1 cellular context compared by ENCODE assay signal in the genomic region with DNA sequence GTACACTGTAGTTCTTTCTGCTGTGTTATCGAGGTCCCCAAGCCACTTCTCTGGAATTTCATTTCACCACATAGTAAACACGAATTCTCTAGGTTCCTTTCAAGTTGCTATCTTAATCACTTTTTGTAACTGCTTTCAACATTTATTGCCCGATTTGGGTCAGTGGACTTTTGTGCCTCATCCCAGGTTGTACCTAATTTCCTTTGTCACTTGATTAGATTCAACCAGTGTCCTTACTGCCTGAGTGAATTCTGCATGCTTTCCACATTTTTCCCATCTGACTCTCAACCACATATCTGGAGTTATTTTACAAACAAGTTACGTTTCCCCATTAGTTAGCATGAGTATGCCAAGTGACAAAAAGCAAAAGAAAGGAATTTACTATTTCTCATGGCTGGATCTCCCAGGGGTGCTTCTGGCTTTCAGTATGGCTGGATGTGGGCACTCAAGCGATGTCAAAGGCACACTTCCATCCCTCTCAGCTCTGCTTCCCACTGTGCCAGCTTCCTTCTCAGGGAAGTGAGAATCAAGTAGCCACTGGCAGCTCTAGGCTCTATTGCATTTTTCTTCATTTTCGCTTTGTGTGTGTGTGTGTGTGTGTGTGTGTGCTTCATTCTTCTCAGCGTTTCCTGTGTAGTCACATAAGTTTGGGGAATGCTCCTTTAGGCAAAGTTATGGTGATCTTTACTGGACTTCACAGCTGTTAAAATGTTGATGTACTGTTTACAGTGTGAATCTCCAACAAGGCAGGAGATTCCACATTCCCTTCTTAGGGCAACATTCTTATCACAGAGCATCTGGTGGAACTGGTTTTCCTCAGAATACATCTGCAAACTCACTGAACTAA.
TF ChIP-seq lines count a peak whose summit lies in the region.

No MANE protein-coding gene starts in this region.

TF ChIP-seq in HepG2, 621 proteins besides CTCF, POLR2A, EP300 and RAD21 (continued from another document and continues in another):
- TF ChIP-seq, protein P1, sequence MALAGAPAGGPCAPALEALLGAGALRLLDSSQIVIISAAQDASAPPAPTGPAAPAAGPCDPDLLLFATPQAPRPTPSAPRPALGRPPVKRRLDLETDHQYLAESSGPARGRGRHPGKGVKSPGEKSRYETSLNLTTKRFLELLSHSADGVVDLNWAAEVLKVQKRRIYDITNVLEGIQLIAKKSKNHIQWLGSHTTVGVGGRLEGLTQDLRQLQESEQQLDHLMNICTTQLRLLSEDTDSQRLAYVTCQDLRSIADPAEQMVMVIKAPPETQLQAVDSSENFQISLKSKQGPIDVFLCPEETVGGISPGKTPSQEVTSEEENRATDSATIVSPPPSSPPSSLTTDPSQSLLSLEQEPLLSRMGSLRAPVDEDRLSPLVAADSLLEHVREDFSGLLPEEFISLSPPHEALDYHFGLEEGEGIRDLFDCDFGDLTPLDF (CRISPR knock-in tag; IDR thresholded peaks at IDR 0.05) = no peak
- TF ChIP-seq, protein P2, sequence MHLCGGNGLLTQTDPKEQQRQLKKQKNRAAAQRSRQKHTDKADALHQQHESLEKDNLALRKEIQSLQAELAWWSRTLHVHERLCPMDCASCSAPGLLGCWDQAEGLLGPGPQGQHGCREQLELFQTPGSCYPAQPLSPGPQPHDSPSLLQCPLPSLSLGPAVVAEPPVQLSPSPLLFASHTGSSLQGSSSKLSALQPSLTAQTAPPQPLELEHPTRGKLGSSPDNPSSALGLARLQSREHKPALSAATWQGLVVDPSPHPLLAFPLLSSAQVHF (CRISPR knock-in tag; IDR thresholded peaks at IDR 0.05) = no peak
- 0 out of 2 replicates have a peak, but pooled peaks have one; percentile 40 for TF ChIP-seq RARA (CRISPR knock-in tag; IDR thresholded peaks at IDR 0.05)
- no peak for TF ChIP-seq ZNF674 (CRISPR knock-in tag; IDR thresholded peaks at IDR 0.05; ENCODE audit: low read depth)
- TF ChIP-seq ZNF792 (CRISPR knock-in tag; IDR thresholded peaks at IDR 0.05) = peak; percentile 36; the same call in 1 of the 2 replicates
- TF ChIP-seq, protein P3, sequence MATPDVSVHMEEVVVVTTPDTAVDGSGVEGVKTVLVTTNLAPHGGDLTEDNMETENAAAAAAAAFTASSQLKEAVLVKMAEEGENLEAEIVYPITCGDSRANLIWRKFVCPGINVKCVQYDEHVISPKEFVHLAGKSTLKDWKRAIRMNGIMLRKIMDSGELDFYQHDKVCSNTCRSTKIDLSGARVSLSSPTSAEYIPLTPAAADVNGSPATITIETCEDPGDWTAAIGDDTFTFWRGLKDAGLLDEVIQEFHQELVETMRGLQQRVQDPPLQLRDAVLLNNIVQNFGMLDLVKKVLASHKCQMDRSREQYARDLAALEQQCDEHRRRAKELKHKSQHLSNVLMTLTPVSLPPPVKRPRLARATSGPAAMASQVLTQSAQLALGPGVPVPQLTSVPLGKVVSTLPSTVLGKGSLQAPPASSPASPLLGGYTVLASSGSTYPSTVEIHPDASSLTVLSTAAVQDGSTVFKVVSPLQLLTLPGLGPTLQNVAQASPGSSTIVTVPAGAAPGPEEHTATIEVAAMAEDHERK (CRISPR knock-in tag; IDR thresholded peaks at IDR 0.05; ENCODE audit: low read depth) = no peak
- TF ChIP-seq GFI1 (CRISPR knock-in tag; IDR thresholded peaks at IDR 0.05; ENCODE audit: borderline replicate concordance) = peak; percentile 73; the same call in 1 of the 2 replicates
- peak; percentile 78; the same call in 1 of the 2 replicates for TF ChIP-seq NCOA2 (CRISPR knock-in tag; IDR thresholded peaks at IDR 0.05)
- TF ChIP-seq, protein P4, sequence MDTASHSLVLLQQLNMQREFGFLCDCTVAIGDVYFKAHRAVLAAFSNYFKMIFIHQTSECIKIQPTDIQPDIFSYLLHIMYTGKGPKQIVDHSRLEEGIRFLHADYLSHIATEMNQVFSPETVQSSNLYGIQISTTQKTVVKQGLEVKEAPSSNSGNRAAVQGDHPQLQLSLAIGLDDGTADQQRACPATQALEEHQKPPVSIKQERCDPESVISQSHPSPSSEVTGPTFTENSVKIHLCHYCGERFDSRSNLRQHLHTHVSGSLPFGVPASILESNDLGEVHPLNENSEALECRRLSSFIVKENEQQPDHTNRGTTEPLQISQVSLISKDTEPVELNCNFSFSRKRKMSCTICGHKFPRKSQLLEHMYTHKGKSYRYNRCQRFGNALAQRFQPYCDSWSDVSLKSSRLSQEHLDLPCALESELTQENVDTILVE (CRISPR knock-in tag; IDR thresholded peaks at IDR 0.05) = no peak
- no peak for TF ChIP-seq ZNF235 (CRISPR knock-in tag; IDR thresholded peaks at IDR 0.05; ENCODE audit: borderline replicate concordance)
- no peak for TF ChIP-seq ZNF577 (CRISPR knock-in tag; IDR thresholded peaks at IDR 0.05; ENCODE audit: borderline replicate concordance, low read depth)
- TF ChIP-seq, protein P5, sequence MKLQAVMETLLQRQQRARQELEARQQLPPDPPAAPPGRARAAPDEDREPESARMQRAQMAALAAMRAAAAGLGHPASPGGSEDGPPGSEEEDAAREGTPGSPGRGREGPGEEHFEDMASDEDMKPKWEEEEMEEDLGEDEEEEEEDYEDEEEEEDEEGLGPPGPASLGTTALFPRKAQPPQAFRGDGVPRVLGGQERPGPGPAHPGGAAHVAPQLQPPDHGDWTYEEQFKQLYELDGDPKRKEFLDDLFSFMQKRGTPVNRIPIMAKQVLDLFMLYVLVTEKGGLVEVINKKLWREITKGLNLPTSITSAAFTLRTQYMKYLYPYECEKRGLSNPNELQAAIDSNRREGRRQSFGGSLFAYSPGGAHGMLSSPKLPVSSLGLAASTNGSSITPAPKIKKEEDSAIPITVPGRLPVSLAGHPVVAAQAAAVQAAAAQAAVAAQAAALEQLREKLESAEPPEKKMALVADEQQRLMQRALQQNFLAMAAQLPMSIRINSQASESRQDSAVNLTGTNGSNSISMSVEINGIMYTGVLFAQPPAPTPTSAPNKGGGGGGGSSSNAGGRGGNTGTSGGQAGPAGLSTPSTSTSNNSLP (IDR thresholded peaks at IDR 0.05; ENCODE audit: low read depth, low read length) = peak; percentile 89
- no peak for TF ChIP-seq ARNTL (CRISPR knock-in tag; IDR thresholded peaks at IDR 0.05)
- TF ChIP-seq CREM (IDR thresholded peaks at IDR 0.05) = peak; percentile 48; the same call in 1 of the 2 replicates
- no peak for TF ChIP-seq CREM (CRISPR knock-in tag; IDR thresholded peaks at IDR 0.05)
- TF ChIP-seq TBX3 (IDR thresholded peaks at IDR 0.05; ENCODE audit: borderline replicate concordance) = peak; percentile 54; the same call in 1 of the 2 replicates
- no peak for TF ChIP-seq NFRKB (IDR thresholded peaks at IDR 0.05)
- TF ChIP-seq ZNF251 (CRISPR knock-in tag; IDR thresholded peaks at IDR 0.05) = no peak
- TF ChIP-seq ISL2 (CRISPR knock-in tag; IDR thresholded peaks at IDR 0.05) = peak; percentile 47; the same call in 1 of the 2 replicates
- no peak for TF ChIP-seq NONO (IDR thresholded peaks at IDR 0.05)
- TF ChIP-seq NONO (CRISPR knock-in tag; conservative IDR thresholded peaks at IDR 0.05) = no peak
- TF ChIP-seq GATAD2A (CRISPR knock-in tag; IDR thresholded peaks at IDR 0.05) = peak; percentile 62; the same call in 1 of the 2 replicates
- TF ChIP-seq ZNF441 (CRISPR knock-in tag; IDR thresholded peaks at IDR 0.05; ENCODE audit: borderline replicate concordance) = no peak
- TF ChIP-seq DNMT1 (CRISPR knock-in tag; IDR thresholded peaks at IDR 0.05) = no peak
- TF ChIP-seq, protein P6, sequence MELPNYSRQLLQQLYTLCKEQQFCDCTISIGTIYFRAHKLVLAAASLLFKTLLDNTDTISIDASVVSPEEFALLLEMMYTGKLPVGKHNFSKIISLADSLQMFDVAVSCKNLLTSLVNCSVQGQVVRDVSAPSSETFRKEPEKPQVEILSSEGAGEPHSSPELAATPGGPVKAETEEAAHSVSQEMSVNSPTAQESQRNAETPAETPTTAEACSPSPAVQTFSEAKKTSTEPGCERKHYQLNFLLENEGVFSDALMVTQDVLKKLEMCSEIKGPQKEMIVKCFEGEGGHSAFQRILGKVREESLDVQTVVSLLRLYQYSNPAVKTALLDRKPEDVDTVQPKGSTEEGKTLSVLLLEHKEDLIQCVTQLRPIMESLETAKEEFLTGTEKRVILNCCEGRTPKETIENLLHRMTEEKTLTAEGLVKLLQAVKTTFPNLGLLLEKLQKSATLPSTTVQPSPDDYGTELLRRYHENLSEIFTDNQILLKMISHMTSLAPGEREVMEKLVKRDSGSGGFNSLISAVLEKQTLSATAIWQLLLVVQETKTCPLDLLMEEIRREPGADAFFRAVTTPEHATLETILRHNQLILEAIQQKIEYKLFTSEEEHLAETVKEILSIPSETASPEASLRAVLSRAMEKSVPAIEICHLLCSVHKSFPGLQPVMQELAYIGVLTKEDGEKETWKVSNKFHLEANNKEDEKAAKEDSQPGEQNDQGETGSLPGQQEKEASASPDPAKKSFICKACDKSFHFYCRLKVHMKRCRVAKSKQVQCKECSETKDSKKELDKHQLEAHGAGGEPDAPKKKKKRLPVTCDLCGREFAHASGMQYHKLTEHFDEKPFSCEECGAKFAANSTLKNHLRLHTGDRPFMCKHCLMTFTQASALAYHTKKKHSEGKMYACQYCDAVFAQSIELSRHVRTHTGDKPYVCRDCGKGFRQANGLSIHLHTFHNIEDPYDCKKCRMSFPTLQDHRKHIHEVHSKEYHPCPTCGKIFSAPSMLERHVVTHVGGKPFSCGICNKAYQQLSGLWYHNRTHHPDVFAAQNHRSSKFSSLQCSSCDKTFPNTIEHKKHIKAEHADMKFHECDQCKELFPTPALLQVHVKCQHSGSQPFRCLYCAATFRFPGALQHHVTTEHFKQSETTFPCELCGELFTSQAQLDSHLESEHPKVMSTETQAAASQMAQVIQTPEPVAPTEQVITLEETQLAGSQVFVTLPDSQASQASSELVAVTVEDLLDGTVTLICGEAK (IDR thresholded peaks at IDR 0.05) = no peak
- TF ChIP-seq, protein P6 (CRISPR knock-in tag; IDR thresholded peaks at IDR 0.05) = no peak
- no peak for TF ChIP-seq ZSCAN29 (CRISPR knock-in tag; conservative IDR thresholded peaks at IDR 0.05)
- TF ChIP-seq, protein P7, sequence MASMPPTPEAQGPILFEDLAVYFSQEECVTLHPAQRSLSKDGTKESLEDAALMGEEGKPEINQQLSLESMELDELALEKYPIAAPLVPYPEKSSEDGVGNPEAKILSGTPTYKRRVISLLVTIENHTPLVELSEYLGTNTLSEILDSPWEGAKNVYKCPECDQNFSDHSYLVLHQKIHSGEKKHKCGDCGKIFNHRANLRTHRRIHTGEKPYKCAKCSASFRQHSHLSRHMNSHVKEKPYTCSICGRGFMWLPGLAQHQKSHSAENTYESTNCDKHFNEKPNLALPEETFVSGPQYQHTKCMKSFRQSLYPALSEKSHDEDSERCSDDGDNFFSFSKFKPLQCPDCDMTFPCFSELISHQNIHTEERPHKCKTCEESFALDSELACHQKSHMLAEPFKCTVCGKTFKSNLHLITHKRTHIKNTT (CRISPR knock-in tag; IDR thresholded peaks at IDR 0.05) = no peak
- TF ChIP-seq, protein P8, sequence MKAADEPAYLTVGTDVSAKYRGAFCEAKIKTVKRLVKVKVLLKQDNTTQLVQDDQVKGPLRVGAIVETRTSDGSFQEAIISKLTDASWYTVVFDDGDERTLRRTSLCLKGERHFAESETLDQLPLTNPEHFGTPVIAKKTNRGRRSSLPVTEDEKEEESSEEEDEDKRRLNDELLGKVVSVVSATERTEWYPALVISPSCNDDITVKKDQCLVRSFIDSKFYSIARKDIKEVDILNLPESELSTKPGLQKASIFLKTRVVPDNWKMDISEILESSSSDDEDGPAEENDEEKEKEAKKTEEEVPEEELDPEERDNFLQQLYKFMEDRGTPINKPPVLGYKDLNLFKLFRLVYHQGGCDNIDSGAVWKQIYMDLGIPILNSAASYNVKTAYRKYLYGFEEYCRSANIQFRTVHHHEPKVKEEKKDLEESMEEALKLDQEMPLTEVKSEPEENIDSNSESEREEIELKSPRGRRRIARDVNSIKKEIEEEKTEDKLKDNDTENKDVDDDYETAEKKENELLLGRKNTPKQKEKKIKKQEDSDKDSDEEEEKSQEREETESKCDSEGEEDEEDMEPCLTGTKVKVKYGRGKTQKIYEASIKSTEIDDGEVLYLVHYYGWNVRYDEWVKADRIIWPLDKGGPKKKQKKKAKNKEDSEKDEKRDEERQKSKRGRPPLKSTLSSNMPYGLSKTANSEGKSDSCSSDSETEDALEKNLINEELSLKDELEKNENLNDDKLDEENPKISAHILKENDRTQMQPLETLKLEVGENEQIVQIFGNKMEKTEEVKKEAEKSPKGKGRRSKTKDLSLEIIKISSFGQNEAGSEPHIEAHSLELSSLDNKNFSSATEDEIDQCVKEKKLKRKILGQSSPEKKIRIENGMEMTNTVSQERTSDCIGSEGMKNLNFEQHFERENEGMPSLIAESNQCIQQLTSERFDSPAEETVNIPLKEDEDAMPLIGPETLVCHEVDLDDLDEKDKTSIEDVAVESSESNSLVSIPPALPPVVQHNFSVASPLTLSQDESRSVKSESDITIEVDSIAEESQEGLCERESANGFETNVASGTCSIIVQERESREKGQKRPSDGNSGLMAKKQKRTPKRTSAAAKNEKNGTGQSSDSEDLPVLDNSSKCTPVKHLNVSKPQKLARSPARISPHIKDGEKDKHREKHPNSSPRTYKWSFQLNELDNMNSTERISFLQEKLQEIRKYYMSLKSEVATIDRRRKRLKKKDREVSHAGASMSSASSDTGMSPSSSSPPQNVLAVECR (CRISPR knock-in tag; IDR thresholded peaks at IDR 0.05; ENCODE audit: borderline replicate concordance) = peak; percentile 16; the same call in 1 of the 2 replicates
- TF ChIP-seq ZNF12 (CRISPR knock-in tag; IDR thresholded peaks at IDR 0.05) = no peak
- TF ChIP-seq, protein P9, sequence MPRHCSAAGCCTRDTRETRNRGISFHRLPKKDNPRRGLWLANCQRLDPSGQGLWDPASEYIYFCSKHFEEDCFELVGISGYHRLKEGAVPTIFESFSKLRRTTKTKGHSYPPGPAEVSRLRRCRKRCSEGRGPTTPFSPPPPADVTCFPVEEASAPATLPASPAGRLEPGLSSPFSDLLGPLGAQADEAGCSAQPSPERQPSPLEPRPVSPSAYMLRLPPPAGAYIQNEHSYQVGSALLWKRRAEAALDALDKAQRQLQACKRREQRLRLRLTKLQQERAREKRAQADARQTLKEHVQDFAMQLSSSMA (CRISPR knock-in tag; IDR thresholded peaks at IDR 0.05) = no peak
- no peak for TF ChIP-seq STAG1 (CRISPR knock-in tag; IDR thresholded peaks at IDR 0.05)
